ENCODE assay signal across 15 cellular contexts in genomic region chr1:217494767-217495166, GRCh38.
DNase-seq lines count a peak whose midpoint lies in the region; ATAC-seq, FAIRE-seq and TF ChIP-seq lines count a peak whose summit lies in the region.
"Had no signal": no experiment of that assay in that cellular context is flagged by ENCODE, and none has a peak within 500 bp of the region (broad histone marks: within the 10 kb centered on the region; RNA-seq: fewer than 3 reads in every experiment).

No MANE protein-coding gene starts in this region.

- H3K9ac ChIP-seq in GM12878 (ENCODE audit: control insufficient read depth, insufficient read depth, low read length) (no peak overlapping the region), colonic mucosa (ENCODE audit: low read depth in 2 of 2, low read length in 2 of 2) (no peak overlapping the region)

- no peaks in the 10 kb centered on the region for H3K79me2 ChIP-seq in GM12878 (ENCODE audit: control insufficient read depth, insufficient read depth, low read length)

- no peak overlapping the region for H3K4me2 ChIP-seq in GM12878 (ENCODE audit: control insufficient read depth, insufficient read depth)

- H3K4me1 ChIP-seq in GM12878 (ENCODE audit: control insufficient read depth, insufficient read depth, low read length) (peaks cover 9% of the 10 kb centered on the region), colonic mucosa (no peaks in the 10 kb centered on the region)

- TF ChIP-seq EP300 in GM12878 (IDR thresholded peaks at IDR 0.05; ENCODE audit: borderline replicate concordance in 1 of 2, control insufficient read depth in 1 of 2, low read depth in 2 of 2, low read length in 2 of 2), result no peak

- 3% methylated on average over 2 of the region's 2 CpGs for WGBS in GM12878 (ENCODE audit: insufficient coverage, insufficient replicate concordance, low lambda C conversion rate, missing lambda C conversion rate)

- peaks cover 8% of the 10 kb centered on the region for H3K4me1 Mint-ChIP-seq in HFFc6 (ENCODE audit: low read depth)

- BruUV-seq in GM12878 (replicated peaks; lab: Mats Ljungman, UMichigan), result no TSS peak

- no peak overlapping the region for H3K27ac Mint-ChIP-seq in HFFc6
- H3K27ac Mint-ChIP-seq: CD8-positive, alpha-beta T cell; effector memory CD8-positive, alpha-beta T cell had no signal

- POLR2A ChIA-PET in GM12878 (lab: Charles Lee), result no interaction called here

- FAIRE-seq in GM12878 (lab: Jason Lieb, UNC), result no peak

- peaks cover 21% of the 10 kb centered on the region for H3K36me3 Mint-ChIP-seq in HFFc6 (ENCODE audit: low read depth)

- ATAC-seq in GM18907 (IDR thresholded peaks at IDR 0.05; ENCODE audit: unreplicated experiment) (peak; percentile 78), GM21576 (IDR thresholded peaks at IDR 0.05; ENCODE audit: unreplicated experiment) (peak; percentile 56), HG03064 (IDR thresholded peaks at IDR 0.05; ENCODE audit: low read depth, unreplicated experiment) (peak; percentile 71), GM12878 (peak; percentile 81)
- ATAC-seq: CD8-positive, alpha-beta T cell; effector memory CD8-positive, alpha-beta T cell; left ventricle myocardium superior had no signal

- in situ Hi-C loops in GM12878 (cut with MboI), result no loop called here

- H3K4me3 Mint-ChIP-seq in HFFc6, result no peak overlapping the region
- H3K4me3 Mint-ChIP-seq: CD8-positive, alpha-beta T cell; effector memory CD8-positive, alpha-beta T cell had no signal

- RAD21 ChIA-PET in GM12878 (lab: Charles Lee; ENCODE audit: unreplicated experiment), result no interaction called here

- H2AFZ ChIP-seq in GM12878 (ENCODE audit: control insufficient read depth, low read depth, low read length), result no peak overlapping the region

- CTCF ChIA-PET in GM12878 (lab: Yijun Ruan, JAX), result no interaction called here

- H4K20me1 ChIP-seq in GM12878 (ENCODE audit: control insufficient read depth, insufficient read depth), result no peaks in the 10 kb centered on the region

- TF ChIP-seq POLR2A in GM12878 (IDR thresholded peaks at IDR 0.05; ENCODE audit: low read depth, low read length), result no peak

- H3K9me3 Mint-ChIP-seq in HFFc6, result no peaks in the 10 kb centered on the region
- H3K9me3 Mint-ChIP-seq: CD8-positive, alpha-beta T cell; effector memory CD8-positive, alpha-beta T cell had no signal

- SMC1A ChIA-PET in GM12878 (lab: Charles Lee; ENCODE audit: uncharacterized antibody, unreplicated experiment), result interaction anchor here (0.6 to 1.7 kb wide), 3 partner anchors 22 to 133 kb away, joined by 3 to 5 read pairs (median 4); no protein-coding TSS in a partner anchor

- no peak overlapping the region for H3K4me3 ChIP-seq in GM12878
- H3K4me3 ChIP-seq in colonic mucosa, result no peak overlapping the region

- H3K36me3 ChIP-seq in GM12878 (ENCODE audit: control insufficient read depth in 2 of 2, insufficient read depth in 2 of 2, low read length in 1 of 2), result no peaks in the 10 kb centered on the region; a peak in 1 of 4 replicates
- H3K36me3 ChIP-seq in colonic mucosa, result no peaks in the 10 kb centered on the region

- DNase-seq in GM12878 (ENCODE audit: low read depth, low spot score) (peak; percentile 26), amniotic stem cell (lab: John Stamatoyannopoulos, UW) (no peak), putamen (ENCODE audit: low spot score) (no peak), colonic mucosa (no peak), HFFc6 (no peak)
- DNase-seq: activated CD4-positive, CD25-positive, alpha-beta regulatory T cell treated with anti-CD3 and anti-CD28 coated beads, Interleukin-2, amount 50 U/mL, for 72 hours; activated T-cell treated with anti-CD3 and anti-CD28 coated beads, Interleukin-2, amount 50 U/mL, for 48 hours; CD8-positive, alpha-beta T cell; effector memory CD8-positive, alpha-beta T cell; left ventricle myocardium superior; NCI-H524 had no signal

- H3K27ac ChIP-seq in GM12878 (ENCODE audit: control insufficient read depth, insufficient read depth), result no peak overlapping the region
- H3K27ac ChIP-seq in colonic mucosa, result no peak overlapping the region
- H3K27ac ChIP-seq: HL-60 had no signal

- TF ChIP-seq RAD21 in GM12878 (IDR thresholded peaks at IDR 0.05; ENCODE audit: insufficient read depth, low read depth, low read length), result no peak

- H3K27me3 ChIP-seq in GM12878 (replicated peaks in 1 of 2; ENCODE audit: control insufficient read depth in 2 of 2, insufficient read depth in 2 of 2, low read length in 1 of 2) (no peaks in the 10 kb centered on the region), colonic mucosa (no peaks in the 10 kb centered on the region)

- TF ChIP-seq CTCF in GM12878 (IDR thresholded peaks at IDR 0.05 in 2 of 3, conservative IDR thresholded peaks at IDR 0.05 in 1 of 3; ENCODE audit: control insufficient read depth in 2 of 3, extremely low read depth in 1 of 3, insufficient read depth in 1 of 3, low read depth in 3 of 3, low read length in 3 of 3) (no peak), colonic mucosa (IDR thresholded peaks at IDR 0.05) (no peak), HFFc6 (IDR thresholded peaks at IDR 0.05) (no peak)

- intact Hi-C loops in GM12878 (cut with micrococcal nuclease; ENCODE audit: unreplicated experiment) (loop anchor here (2.0 kb wide), 1 partner anchor 126 kb away; no protein-coding TSS in a partner anchor), colonic mucosa (cut with DNase I) (no loop called here)

- no peaks in the 10 kb centered on the region for H3K27me3 Mint-ChIP-seq in HFFc6 (ENCODE audit: insufficient read depth)
- H3K27me3 Mint-ChIP-seq: effector memory CD8-positive, alpha-beta T cell had no signal

- no peaks in the 10 kb centered on the region for H3K9me3 ChIP-seq in GM12878 (replicated peaks; ENCODE audit: control insufficient read depth, insufficient read depth, low read length)
- no peaks in the 10 kb centered on the region for H3K9me3 ChIP-seq in colonic mucosa

TF ChIP-seq in GM12878, 131 proteins besides CTCF, POLR2A, EP300 and RAD21:
- TF ChIP-seq IKZF2 (IDR thresholded peaks at IDR 0.05) (peak in 1 of 2 experiments; percentile 15; a peak in 2 of 4 replicates), IKZF1 (conservative IDR thresholded peaks at IDR 0.05) (no peak), ZNF384 (IDR thresholded peaks at IDR 0.05; ENCODE audit: borderline replicate concordance, low read depth, low read length) (0 out of 2 replicates have a peak, but pooled peaks have one; percentile 31), IRF4 (IDR thresholded peaks at IDR 0.05; ENCODE audit: low read depth, low read length) (0 out of 2 replicates have a peak, but pooled peaks have one; percentile 29), JUNB (IDR thresholded peaks at IDR 0.05) (peak; percentile 74), IRF5 (IDR thresholded peaks at IDR 0.05; ENCODE audit: borderline replicate concordance) (no peak), NR2F1 (conservative IDR thresholded peaks at IDR 0.05) (no peak), KLF5 (IDR thresholded peaks at IDR 0.05; ENCODE audit: partially characterized antibody) (no peak), RUNX3 (IDR thresholded peaks at IDR 0.05; ENCODE audit: low read length) (0 out of 2 replicates have a peak, but pooled peaks have one; percentile 10), HCFC1 (IDR thresholded peaks at IDR 0.05; ENCODE audit: low read length) (no peak)
